Comparison of ENCODE assay signal across 8 cellular contexts in genomic region chr17:3845361-3845753, GRCh38. TPM values are rescaled to one million over a fixed set of nuclear protein-coding genes. Genes with fewer than 3 reads are reported as not detected.
DNase-seq lines count a peak whose midpoint lies in the region; ATAC-seq and TF ChIP-seq lines count a peak whose summit lies in the region.

No MANE protein-coding gene starts in this region.

- H3K4me1 Mint-ChIP-seq in activated B cell treated with CpG ODN at 0.5 μM for 24 hours, result peaks cover 21% of the 10 kb centered on the region

- H3K27me3 Mint-ChIP-seq in activated B cell treated with CpG ODN at 0.5 μM for 24 hours, result no peaks in the 10 kb centered on the region

- POLR2A ChIA-PET in activated B cell treated with CpG ODN at 0.5 μM for 24 hours (lab: Charles Lee), result interaction anchor here (0.6 to 3.1 kb wide), 18 partner anchors 34 to 642 kb away, joined by 3 to 19 read pairs (median 6); partner anchors contain the start of genes ATP2A3, CAMKK1, CTNS and CYB5D2

- H3K4me1 ChIP-seq in effector memory CD4-positive, alpha-beta T cell (ENCODE audit: control insufficient read depth, insufficient read depth, low read length, poor library complexity, severe bottlenecking), result peaks cover 14% of the 10 kb centered on the region
- peaks cover 16% of the 10 kb centered on the region for H3K4me1 ChIP-seq in mucosa of descending colon (ENCODE audit: low read depth)

- H3K9me3 Mint-ChIP-seq in activated B cell treated with CpG ODN at 0.5 μM for 24 hours, result no peaks in the 10 kb centered on the region

- CTCF ChIA-PET in activated B cell treated with CpG ODN at 0.5 μM for 24 hours (lab: Charles Lee), result interaction anchor here (1.0 to 5.3 kb wide), 12 partner anchors 17 to 230 kb away, joined by 3 to 35 read pairs (median 8); no protein-coding TSS in a partner anchor

- ATAC-seq in HG03460 (IDR thresholded peaks at IDR 0.05; ENCODE audit: unreplicated experiment), result peak; percentile 13
- peak; percentile 1 for ATAC-seq in activated B cell treated with CpG ODN at 0.5 μM for 24 hours (ENCODE audit: low read depth)
- peak; percentile 35 for ATAC-seq in mucosa of descending colon

- H3K36me3 Mint-ChIP-seq in activated B cell treated with CpG ODN at 0.5 μM for 24 hours (ENCODE audit: low read depth), result peaks cover 36% of the 10 kb centered on the region

- peaks cover 7% of the 10 kb centered on the region for H3K36me3 ChIP-seq in effector memory CD4-positive, alpha-beta T cell (ENCODE audit: control insufficient read depth, insufficient read depth, low read length)
- H3K36me3 ChIP-seq in mucosa of descending colon (ENCODE audit: low read depth), result peaks cover 9% of the 10 kb centered on the region

- H3K4me3 ChIP-seq in effector memory CD4-positive, alpha-beta T cell (ENCODE audit: insufficient read depth, low read depth, low read length, poor library complexity, severe bottlenecking), result peak overlapping the region; percentile 99
- peak overlapping the region; percentile 98 for H3K4me3 ChIP-seq in mucosa of descending colon

- peak overlapping the region; percentile 84 for H3K27ac ChIP-seq in effector memory CD4-positive, alpha-beta T cell (ENCODE audit: insufficient read depth, low read length, poor library complexity, severe bottlenecking)

- peak; percentile 20 for DNase-seq in NK-92 treated with Interleukin-12 subunit alpha and Interleukin-12 subunit beta, amount 100 ng/mL, for 24 hours (lab: John Stamatoyannopoulos, UW)
- no peak for DNase-seq in NK-92 (lab: John Stamatoyannopoulos, UW; ENCODE audit: unreplicated experiment)
- DNase-seq in activated B cell treated with CpG ODN at 0.5 μM for 24 hours, result peak; percentile 25
- no peak for DNase-seq in effector memory CD4-positive, alpha-beta T cell
- DNase-seq in mucosa of descending colon, result peak in 1 of 3 donors; percentile 41
- DNase-seq in stimulated activated naive CD4-positive, alpha-beta T cell treated with Interleukin-2 at 50 U/mL for 16 hours (lab: John Stamatoyannopoulos, UW), result peak; percentile 47
- no peak for DNase-seq in AML-193 (lab: John Stamatoyannopoulos, UW)

- peak overlapping the region; percentile 83 for H3K27ac Mint-ChIP-seq in activated B cell treated with CpG ODN at 0.5 μM for 24 hours

- TF ChIP-seq CTCF in activated B cell treated with CpG ODN at 0.5 μM for 24 hours (IDR thresholded peaks at IDR 0.05), result no peak
- TF ChIP-seq CTCF in mucosa of descending colon (IDR thresholded peaks at IDR 0.05), result no peak

- intact Hi-C loops in activated B cell treated with CpG ODN at 0.5 μM for 24 hours (cut with micrococcal nuclease), result loop anchor here (2.0 to 5.0 kb wide), 4 partner anchors 61 to 798 kb away; partner anchors contain the start of gene ATP2A3
- intact Hi-C loops in mucosa of descending colon (cut with DNase I, micrococcal nuclease), result no loop called here

- no peaks in the 10 kb centered on the region for H3K9me3 ChIP-seq in effector memory CD4-positive, alpha-beta T cell (ENCODE audit: control insufficient read depth, low read length)
- H3K9me3 ChIP-seq in mucosa of descending colon, result no peaks in the 10 kb centered on the region

- peak overlapping the region; percentile 92 for H3K4me3 Mint-ChIP-seq in activated B cell treated with CpG ODN at 0.5 μM for 24 hours

- H3K27me3 ChIP-seq in effector memory CD4-positive, alpha-beta T cell (replicated peaks; ENCODE audit: control insufficient read depth, insufficient read depth, low read length, poor library complexity, severe bottlenecking), result no peaks in the 10 kb centered on the region

RNA-seq across cellular contexts. Expression of gene NCBP3, which starts 0.7 kb away (rescaled TPM):
- 49.5 TPM in 2 replicates for total RNA-seq in activated B cell treated with CpG ODN at 0.5 μM for 24 hours
- total RNA-seq in mucosa of descending colon, result 10 to 100 TPM; 39.4 to 50.5 (median 44.7) TPM

RNA-seq across cellular contexts. Expression of gene ITGAE, which starts 44.4 kb away (rescaled TPM):
- total RNA-seq in activated B cell treated with CpG ODN at 0.5 μM for 24 hours, result 42.9 and 45.3 TPM in 2 replicates
- 10 to 100 TPM; 17.2 to 24.1 (median 17.6) TPM for total RNA-seq in mucosa of descending colon

RNA-seq across cellular contexts. Expression of gene CAMKK1, which starts 47.5 kb away (rescaled TPM):
- total RNA-seq in activated B cell treated with CpG ODN at 0.5 μM for 24 hours (4.3 and 6.1 TPM in 2 replicates), mucosa of descending colon (10 to 100 TPM in 1 of 3 donors, 1 to 10 TPM in 2; 4.8 to 11.6 (median 6.2) TPM)

Comparison
In these comparisons a context has a peak if more than half of its experiments do, and no peak if none do; other contexts are left out.
1. DNase-seq: peak in NK-92 treated with Interleukin-12 subunit alpha and Interleukin-12 subunit beta, amount 100 ng/mL, for 24 hours (single experiment), activated B cell treated with CpG ODN at 0.5 μM for 24 hours (single experiment) and stimulated activated naive CD4-positive, alpha-beta T cell treated with Interleukin-2 at 50 U/mL for 16 hours (single experiment); none in NK-92 (single experiment), effector memory CD4-positive, alpha-beta T cell (0 of 3) and AML-193 (0 of 2).
2. Peak in every context shown above with its lines, with median percentiles within 50 percentile points of each other: ATAC-seq.